8 cellular contexts compared by ENCODE assay signal in the genomic region with DNA sequence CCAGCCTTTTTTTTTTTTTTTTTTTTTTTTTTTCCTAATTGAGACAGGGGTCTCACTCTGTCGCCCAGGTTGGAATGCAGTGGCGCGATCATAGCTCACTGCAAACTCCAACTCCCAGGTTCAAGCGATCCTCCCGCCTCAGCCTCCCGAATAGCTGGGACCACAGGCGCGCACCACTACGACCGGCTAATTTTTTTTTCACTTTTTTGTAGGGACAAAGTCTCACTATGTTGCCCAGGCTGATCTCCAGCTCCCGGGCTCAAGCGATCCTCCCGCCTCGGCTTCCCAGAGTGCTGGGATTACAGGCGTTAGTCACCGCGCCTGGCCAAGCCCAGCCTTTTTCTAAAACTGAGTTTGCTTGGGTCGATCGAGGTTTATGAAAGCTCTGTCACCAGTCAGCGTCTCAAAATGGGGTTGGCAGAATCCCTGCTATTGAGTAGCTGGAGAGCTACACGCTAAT. TPM values are rescaled to one million over a fixed set of nuclear protein-coding genes. Genes with fewer than 3 reads are reported as not detected.
A peak's percentile ranks its signal among the peaks of the same experiment; 100 is the strongest.
DNase-seq lines count a peak whose midpoint lies in the region; ATAC-seq and TF ChIP-seq lines count a peak whose summit lies in the region.

No MANE protein-coding gene starts in this region.

- WGBS in thymus: under 1% methylated on average over 21 of the region's 21 CpGs

- peak; percentile 0 for ATAC-seq in Right ventricle myocardium inferior
- peak in 1 of 2 donors; percentile 4 for ATAC-seq in lower lobe of right lung
- no peak for ATAC-seq in HG03135 (IDR thresholded peaks at IDR 0.05; ENCODE audit: unreplicated experiment)

- DNase-seq in Right ventricle myocardium inferior (ENCODE audit: missing footprints) (no peak), cardiac septum (ENCODE audit: low spot score) (no peak), SK-MEL-5 (ENCODE audit: low read depth, low spot score) (peak; percentile 19), dedifferentiated amniotic fluid mesenchymal stem cell (ENCODE audit: extremely low spot score) (peak; percentile 48), lower lobe of right lung (no peak), SKM-1 treated with dmso at 0.1 percent for 144 hours (lab: John Stamatoyannopoulos, UW; ENCODE audit: unreplicated experiment) (no peak)

- H3K4me1 ChIP-seq in lower lobe of right lung (peaks cover 18% of the 10 kb centered on the region), thymus (ENCODE audit: control insufficient read depth, insufficient read depth, low read length) (no peaks in the 10 kb centered on the region)

- no peaks in the 10 kb centered on the region for H3K27me3 ChIP-seq in lower lobe of right lung (ENCODE audit: low read depth)
- H3K27me3 ChIP-seq in thymus (ENCODE audit: control insufficient read depth, insufficient read depth): no peaks in the 10 kb centered on the region

- no peak for TF ChIP-seq CTCF in lower lobe of right lung (IDR thresholded peaks at IDR 0.05)

- H3K27ac ChIP-seq in lower lobe of right lung: peak overlapping the region; percentile 96
- H3K27ac ChIP-seq in thymus (ENCODE audit: low read depth): peak overlapping the region; percentile 95

- peak overlapping the region; percentile 67 for H3K4me3 ChIP-seq in lower lobe of right lung
- peak overlapping the region; percentile 52 for H3K4me3 ChIP-seq in thymus (ENCODE audit: low read length)

- H3K36me3 ChIP-seq in lower lobe of right lung: peaks cover 21% of the 10 kb centered on the region
- peaks cover 10% of the 10 kb centered on the region for H3K36me3 ChIP-seq in thymus (ENCODE audit: control insufficient read depth, insufficient read depth)

- intact Hi-C loops in Right ventricle myocardium inferior (cut with DNase I): loop anchor here (5.0 kb wide), 3 partner anchors 41 to 156 kb away; a partner anchor contains a TSS
- intact Hi-C loops in cardiac septum (cut with DNase I): loop anchor here (5.0 kb wide), 2 partner anchors 41 to 84 kb away; a partner anchor contains a TSS
- intact Hi-C loops in lower lobe of right lung (cut with DNase I): no loop called here

- in situ Hi-C loops in SK-MEL-5 (cut with HindIII; ENCODE audit: low pct_unique_long_range_greater_than_20kb, low sequenced_read_pairs): no loop called here

- H3K9me3 ChIP-seq in lower lobe of right lung (no peaks in the 10 kb centered on the region), thymus (ENCODE audit: control insufficient read depth) (no peaks in the 10 kb centered on the region)

RNA-seq across cellular contexts. Expression of a gene that starts 1.3 kb away (rescaled TPM):
- total RNA-seq in Right ventricle myocardium inferior (19.8 TPM), cardiac septum (29.1 TPM), lower lobe of right lung (45.8 TPM)
- total RNA-seq in SK-MEL-5 (2014; rRNA removed; shearing (Covaris generic)): 22.7 and 26.2 TPM in 2 replicates
- polyA plus RNA-seq in SK-MEL-5 (2015; cell fraction: cytosol; rRNA removed): 52.9 and 55.3 TPM in 2 replicates
- 83.0 and 95.1 TPM in 2 replicates for polyA plus RNA-seq in SK-MEL-5 (2015; cell fraction: nucleus; rRNA removed)
- 62.4 TPM for polyA plus RNA-seq in thymus

RNA-seq across cellular contexts. Expression of a gene that starts 13.0 kb away (rescaled TPM):
- total RNA-seq in Right ventricle myocardium inferior (0.68 TPM), cardiac septum (0.27 TPM), lower lobe of right lung (1.8 TPM)
- total RNA-seq in SK-MEL-5 (2014; rRNA removed; shearing (Covaris generic)): 0.13 and 0.24 TPM in 2 replicates
- polyA plus RNA-seq in SK-MEL-5 (2015; cell fraction: cytosol; rRNA removed): 0.12 and 0.25 TPM in 2 replicates
- 1.7 and 20.7 TPM in 2 replicates for polyA plus RNA-seq in SK-MEL-5 (2015; cell fraction: nucleus; rRNA removed)
- polyA plus RNA-seq in thymus: 3.1 TPM

RNA-seq across cellular contexts. Expression of a gene that starts 39.8 kb away (rescaled TPM):
- total RNA-seq in Right ventricle myocardium inferior: 3.2 TPM
- total RNA-seq in cardiac septum: 2.7 TPM
- 8.6 and 9.8 TPM in 2 replicates for total RNA-seq in SK-MEL-5 (2014; rRNA removed; shearing (Covaris generic))
- 11.1 and 11.5 TPM in 2 replicates for polyA plus RNA-seq in SK-MEL-5 (2015; cell fraction: cytosol; rRNA removed)
- polyA plus RNA-seq in SK-MEL-5 (2015; cell fraction: nucleus; rRNA removed): 10.0 and 15.3 TPM in 2 replicates
- total RNA-seq in lower lobe of right lung: 20.6 TPM
- 75.4 TPM for polyA plus RNA-seq in thymus

RNA-seq across cellular contexts. Expression of a gene that starts 43.4 kb away (rescaled TPM):
- total RNA-seq in Right ventricle myocardium inferior: 20.1 TPM
- total RNA-seq in cardiac septum: 24.9 TPM
- 16.6 and 17.0 TPM in 2 replicates for total RNA-seq in SK-MEL-5 (2014; rRNA removed; shearing (Covaris generic))
- 25.8 and 30.4 TPM in 2 replicates for polyA plus RNA-seq in SK-MEL-5 (2015; cell fraction: cytosol; rRNA removed)
- 127 and 132 TPM in 2 replicates for polyA plus RNA-seq in SK-MEL-5 (2015; cell fraction: nucleus; rRNA removed)
- total RNA-seq in lower lobe of right lung: 54.2 TPM
- 37.0 TPM for polyA plus RNA-seq in thymus

RNA-seq across cellular contexts. Expression of a gene that starts 47.2 kb away (rescaled TPM):
- 11.6 TPM for total RNA-seq in Right ventricle myocardium inferior
- 13.0 TPM for total RNA-seq in cardiac septum
- total RNA-seq in SK-MEL-5 (2014; rRNA removed; shearing (Covaris generic)): 27.9 and 31.0 TPM in 2 replicates
- 52.6 TPM in 2 replicates for polyA plus RNA-seq in SK-MEL-5 (2015; cell fraction: cytosol; rRNA removed)
- 30.1 and 45.5 TPM in 2 replicates for polyA plus RNA-seq in SK-MEL-5 (2015; cell fraction: nucleus; rRNA removed)
- 21.3 TPM for total RNA-seq in lower lobe of right lung
- polyA plus RNA-seq in thymus: 13.3 TPM

Comparison
In these comparisons a context has a peak if more than half of its experiments do, and no peak if none do; other contexts are left out.
1. DNase-seq: peak in SK-MEL-5 (single experiment) and dedifferentiated amniotic fluid mesenchymal stem cell (single experiment); none in Right ventricle myocardium inferior (single experiment), cardiac septum (single experiment), lower lobe of right lung (single experiment) and SKM-1 treated with dmso at 0.1 percent for 144 hours (single experiment).